ENCODE assay signal across 9 cellular contexts in the genomic region with DNA sequence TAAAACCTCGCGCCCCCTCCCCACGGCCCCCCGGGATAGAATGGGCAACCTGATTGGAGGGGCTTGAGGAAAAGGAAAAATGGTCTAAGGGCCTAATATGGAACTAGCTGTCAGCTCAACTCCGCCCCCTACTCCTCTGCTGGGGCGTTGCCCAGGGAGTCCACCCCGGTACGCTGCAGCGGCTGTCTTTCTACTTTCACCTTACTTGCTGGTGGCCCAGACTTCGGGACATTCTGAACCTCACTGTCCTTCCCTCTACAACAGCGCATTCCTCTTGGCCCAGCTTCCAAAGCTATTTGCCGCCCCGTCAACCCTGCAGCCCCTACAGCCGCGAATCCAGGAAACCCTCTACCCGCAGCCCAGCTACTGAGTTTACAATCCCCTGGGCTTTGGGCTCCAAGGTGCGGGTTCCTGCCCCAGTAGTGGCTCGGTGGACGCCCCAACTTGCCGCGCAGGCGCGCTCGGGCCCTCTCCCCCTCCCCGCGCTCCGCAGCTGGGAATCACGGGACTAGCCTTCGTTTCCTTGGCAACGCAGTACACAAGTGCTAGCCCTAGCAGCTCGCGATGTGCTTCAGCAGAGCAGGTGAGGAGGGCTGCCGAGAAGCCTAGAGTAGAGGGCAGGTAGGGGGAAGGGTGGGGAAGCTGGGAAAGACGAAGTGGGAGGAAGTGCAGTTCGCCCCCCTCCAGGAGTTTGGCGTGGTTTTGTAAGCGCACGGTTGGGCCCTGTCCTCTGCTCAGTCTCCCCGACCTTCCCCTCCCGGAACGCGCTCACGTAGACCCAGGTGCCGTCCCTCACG. TPM values are rescaled to one million over a fixed set of nuclear protein-coding genes. Genes with fewer than 3 reads are reported as not detected.
DNase-seq lines count a peak whose midpoint lies in the region; ATAC-seq and TF ChIP-seq lines count a peak whose summit lies in the region.
"Had no signal": no experiment of that assay in that cellular context is flagged by ENCODE, and none has a peak within 500 bp of the region (broad histone marks: within the 10 kb centered on the region; RNA-seq: fewer than 3 reads in every experiment).

No MANE protein-coding gene starts in this region.

- peak; percentile 75 to 92 (median 86) for DNase-seq in CD8-positive, alpha-beta T cell
- DNase-seq in HS-27A (ENCODE audit: low read depth) (peak; percentile 34), NOMO-1 (lab: John Stamatoyannopoulos, UW; ENCODE audit: unreplicated experiment in 2 of 2) (peak; percentile 63 to 71), epithelial cell of esophagus (ENCODE audit: low read depth) (peak; percentile 62)
- peak; percentile 76 for DNase-seq in activated CD8-positive, alpha-beta memory T cell treated with anti-CD3 and anti-CD28 coated beads, Interleukin-2, amount 50 U/mL, for 4 hours
- peak; percentile 72 to 75 for DNase-seq in stimulated activated CD8-positive, alpha-beta memory T cell treated with anti-CD3 and anti-CD28 coated beads, Interleukin-2, amount 100 ng/mL, for 1 hour (ENCODE audit: low read depth in 2 of 2)

- no peak for TF ChIP-seq CTCF in CD8-positive, alpha-beta T cell (IDR thresholded peaks at IDR 0.05)
- peak; percentile 15 for TF ChIP-seq CTCF in epithelial cell of esophagus (IDR thresholded peaks at IDR 0.05; ENCODE audit: insufficient read depth, low read depth, low read length, missing control alignments)

- peaks cover 2% of the 10 kb centered on the region for H3K36me3 Mint-ChIP-seq in CD8-positive, alpha-beta T cell

- peak overlapping the region; percentile 68 for H3K4me3 ChIP-seq in CD8-positive, alpha-beta T cell (ENCODE audit: low read depth, low read length)
- H3K4me3 ChIP-seq in epithelial cell of esophagus (ENCODE audit: low read length): peak overlapping the region; percentile 55
- peak overlapping the region; percentile 41 for H3K4me3 ChIP-seq in mononuclear cell (ENCODE audit: low read length)

- H3K36me3 ChIP-seq in CD8-positive, alpha-beta T cell (ENCODE audit: insufficient read depth, low read length): no peaks in the 10 kb centered on the region

- peaks cover 23% of the 10 kb centered on the region for H3K4me1 Mint-ChIP-seq in CD8-positive, alpha-beta T cell (ENCODE audit: low read depth)

- no peaks in the 10 kb centered on the region for H3K4me1 ChIP-seq in CD8-positive, alpha-beta T cell (ENCODE audit: insufficient read depth, low read length)
- peaks cover 11% of the 10 kb centered on the region for H3K4me1 ChIP-seq in mononuclear cell (ENCODE audit: insufficient read depth, low read length)

- H3K9me3 Mint-ChIP-seq in CD8-positive, alpha-beta T cell: no peaks in the 10 kb centered on the region

- H3K27ac ChIP-seq in CD8-positive, alpha-beta T cell (ENCODE audit: low read depth, low read length): peak overlapping the region; percentile 51
- H3K27ac ChIP-seq: epithelial cell of prostate had no signal

- peak overlapping the region; percentile 90 for H3K27ac Mint-ChIP-seq in CD8-positive, alpha-beta T cell

- CTCF ChIA-PET in CD8-positive, alpha-beta T cell (lab: Charles Lee): interaction anchor here (0.6 to 2.0 kb wide), 10 partner anchors 10 to 316 kb away, joined by 3 to 11 read pairs (median 4); no protein-coding TSS in a partner anchor

- no peaks in the 10 kb centered on the region for H3K9me3 ChIP-seq in CD8-positive, alpha-beta T cell (ENCODE audit: low read length)
- no peaks in the 10 kb centered on the region for H3K9me3 ChIP-seq in mononuclear cell (ENCODE audit: low read depth, low read length)

- POLR2A ChIA-PET in CD8-positive, alpha-beta T cell (lab: Charles Lee): interaction anchor here (0.6 to 1.6 kb wide), 9 partner anchors 75 to 207 kb away, joined by 3 to 6 read pairs (median 4); partner anchors contain the start of genes CEPT1 and DRAM2

- no peaks in the 10 kb centered on the region for H3K27me3 ChIP-seq in CD8-positive, alpha-beta T cell (ENCODE audit: insufficient read depth, low read length)
- H3K27me3 ChIP-seq in mononuclear cell (ENCODE audit: insufficient read depth, low read length): no peaks in the 10 kb centered on the region

- ATAC-seq in CD8-positive, alpha-beta T cell: peak; percentile 86
- peak; percentile 73 for ATAC-seq in GM19468 (IDR thresholded peaks at IDR 0.05; ENCODE audit: extremely low read depth, unreplicated experiment)

- no peaks in the 10 kb centered on the region for H3K27me3 Mint-ChIP-seq in CD8-positive, alpha-beta T cell (ENCODE audit: low read depth)

- H3K4me3 Mint-ChIP-seq in CD8-positive, alpha-beta T cell: peak overlapping the region; percentile 89

- intact Hi-C loops in CD8-positive, alpha-beta T cell (cut with DNase I, micrococcal nuclease): loop anchor here (1.0 to 10.0 kb wide), 5 partner anchors 103 to 381 kb away; partner anchors contain the start of genes ATP5PB (in 1 of the 2), CEPT1 (in 1 of the 2), DRAM2 (in 1 of the 2) and LRIF1 (in 1 of the 2)

RNA-seq across cellular contexts. Expression of gene CHIA, which starts 55.6 kb away (rescaled TPM):
- total RNA-seq in CD8-positive, alpha-beta T cell: not detected
- under 0.01 TPM for total RNA-seq in mononuclear cell

Comparison
In these comparisons a context has a peak if more than half of its experiments do, and no peak if none do; other contexts are left out.
1. Peak in every context shown above with its lines: DNase-seq, ATAC-seq, H3K4me3 ChIP-seq and H3K27ac ChIP-seq.
2. DNase-seq: peak in every context shown above with its lines; median percentile 86 in CD8-positive, alpha-beta T cell; 76 in activated CD8-positive, alpha-beta memory T cell treated with anti-CD3 and anti-CD28 coated beads, Interleukin-2, amount 50 U/mL, for 4 hours; 74 in stimulated activated CD8-positive, alpha-beta memory T cell treated with anti-CD3 and anti-CD28 coated beads, Interleukin-2, amount 100 ng/mL, for 1 hour; 67 in NOMO-1; 62 in epithelial cell of esophagus; 34 in HS-27A.